29 cellular contexts compared by ENCODE assay signal in genomic region chr2:114786901-114787300, GRCh38.
"Had no signal": no experiment of that assay in that cellular context is flagged by ENCODE, and none has a peak within 500 bp of the region (broad histone marks: within the 10 kb centered on the region; RNA-seq: fewer than 3 reads in every experiment).

No MANE protein-coding gene starts in this region.

- H3K9me3 ChIP-seq: stomach, suprapubic skin, testis, thoracic aorta, thyroid gland, tibial artery, tibial nerve, transverse colon, upper lobe of left lung, upper lobe of right lung, uterus, vagina had no signal

- H3K4me1 ChIP-seq: stomach, suprapubic skin, testis, thyroid gland, tibial artery, transverse colon, upper lobe of left lung, upper lobe of right lung, uterus, vagina had no signal

- H3K36me3 ChIP-seq: stomach, suprapubic skin, thoracic aorta, thyroid gland, tibial artery, tibial nerve, transverse colon, upper lobe of left lung, upper lobe of right lung, uterus, vagina had no signal

- H3K27ac ChIP-seq: stomach, suprapubic skin, testis, thoracic aorta, thyroid gland, tibial artery, tibial nerve, transverse colon, upper lobe of left lung, upper lobe of right lung, uterus, vagina had no signal

- H3K4me1 Mint-ChIP-seq: stimulated activated effector memory CD8-positive, alpha-beta T cell treated with anti-CD3 and anti-CD28 coated beads, Interleukin-12 subunit alpha, Interleukin-12 subunit beta, amount 100 ng/mL, for 72 hours; stimulated activated memory B cell treated with anti-CD40 and anti-IgM and Interleukin-4, amounts not matched to agents 10 μg/mL and 1 μg/mL and 100 μg/mL, for 72 hours; stimulated activated naive B cell treated with anti-CD40 and anti-IgM and Interleukin-4, amounts not matched to agents 10 μg/mL and 1 μg/mL and 100 μg/mL, for 72 hours; stimulated activated naive CD8-positive, alpha-beta T cell treated with anti-CD3 and anti-CD28 coated beads, Interleukin-15, amount 100 ng/mL, for 72 hours had no signal

- H3K4me3 ChIP-seq: stomach, suprapubic skin, testis, thoracic aorta, thyroid gland, tibial artery, tibial nerve, transverse colon, upper lobe of left lung, upper lobe of right lung, uterus, vagina had no signal

- DNase-seq: stimulated activated CD4-positive, alpha-beta T cell treated with anti-CD3 and anti-CD28 coated beads, Interleukin-2, amount 100 ng/mL, for 48 hours; stimulated activated CD4-positive, alpha-beta T cell treated with anti-CD3 and anti-CD28 coated beads, Interleukin-4, amount 100 ng/mL, for 1 hour; stimulated activated CD4-positive, alpha-beta T cell treated with anti-CD3 and anti-CD28 coated beads, Interleukin-4, amount 100 ng/mL, for 24 hours; stimulated activated CD4-positive, alpha-beta T cell treated with anti-CD3 and anti-CD28 coated beads, Interleukin-4, amount 100 ng/mL, for 4 hours; stimulated activated CD8-positive, alpha-beta memory T cell treated with anti-CD3 and anti-CD28 coated beads, Interleukin-4, amount 100 ng/mL, for 48 hours; stimulated activated naive B cell treated with anti-CD40 and anti-IgM and Interleukin-4, amounts not matched to agents 10 μg/mL and 1 μg/mL and 100 μg/mL, for 72 hours; stimulated activated naive CD4-positive, alpha-beta T cell; stimulated activated naive CD4-positive, alpha-beta T cell treated with Interleukin-2 at 50 U/mL for 16 hours; stimulated activated naive CD8-positive, alpha-beta T cell treated with anti-CD3 and anti-CD28 coated beads, Interleukin-15, amount 100 ng/mL, for 72 hours; stimulated activated naive CD8-positive, alpha-beta T cell treated with anti-CD3 and anti-CD28 coated beads, Interleukin-15, Interleukin-2, amounts not matched to agents 100 U/mL and 50 U/mL, for 24 hours; stomach; substantia nigra; testis; thyroid gland; tibial artery; transverse colon; trophoblast cell; upper lobe of left lung; upper lobe of right lung; uterus had no signal

- H3K27me3 Mint-ChIP-seq: stimulated activated memory B cell treated with anti-CD40 and anti-IgM and Interleukin-4, amounts not matched to agents 10 μg/mL and 1 μg/mL and 100 μg/mL, for 72 hours; stimulated activated naive B cell treated with anti-CD40 and anti-IgM and Interleukin-4, amounts not matched to agents 10 μg/mL and 1 μg/mL and 100 μg/mL, for 72 hours; stimulated activated naive CD8-positive, alpha-beta T cell treated with anti-CD3 and anti-CD28 coated beads, Interleukin-15, amount 100 ng/mL, for 72 hours; stimulated activated naive CD8-positive, alpha-beta T cell treated with anti-CD3 and anti-CD28 coated beads, Interleukin-15, Interleukin-2, amounts not matched to agents 100 ng/mL and 50 ng/mL, for 24 hours had no signal

- H3K4me3 Mint-ChIP-seq: stimulated activated effector memory CD8-positive, alpha-beta T cell treated with anti-CD3 and anti-CD28 coated beads, Interleukin-12 subunit alpha, Interleukin-12 subunit beta, amount 100 ng/mL, for 72 hours; stimulated activated memory B cell treated with anti-CD40 and anti-IgM and Interleukin-4, amounts not matched to agents 10 μg/mL and 1 μg/mL and 100 μg/mL, for 72 hours; stimulated activated naive B cell treated with anti-CD40 and anti-IgM and Interleukin-4, amounts not matched to agents 10 μg/mL and 1 μg/mL and 100 μg/mL, for 72 hours; stimulated activated naive CD8-positive, alpha-beta T cell treated with anti-CD3 and anti-CD28 coated beads, Interleukin-15, amount 100 ng/mL, for 72 hours; stimulated activated naive CD8-positive, alpha-beta T cell treated with anti-CD3 and anti-CD28 coated beads, Interleukin-15, Interleukin-2, amounts not matched to agents 100 ng/mL and 50 ng/mL, for 24 hours; type B pancreatic cell had no signal

- H3K9me3 Mint-ChIP-seq: stimulated activated memory B cell treated with anti-CD40 and anti-IgM and Interleukin-4, amounts not matched to agents 10 μg/mL and 1 μg/mL and 100 μg/mL, for 72 hours; stimulated activated naive B cell treated with anti-CD40 and anti-IgM and Interleukin-4, amounts not matched to agents 10 μg/mL and 1 μg/mL and 100 μg/mL, for 72 hours; stimulated activated naive CD8-positive, alpha-beta T cell treated with anti-CD3 and anti-CD28 coated beads, Interleukin-15, amount 100 ng/mL, for 72 hours; stimulated activated naive CD8-positive, alpha-beta T cell treated with anti-CD3 and anti-CD28 coated beads, Interleukin-15, Interleukin-2, amounts not matched to agents 100 ng/mL and 50 ng/mL, for 24 hours; type B pancreatic cell had no signal

- ATAC-seq: stimulated activated effector memory CD8-positive, alpha-beta T cell treated with anti-CD3 and anti-CD28 coated beads, Interleukin-12 subunit alpha, Interleukin-12 subunit beta, amount 100 ng/mL, for 72 hours; stimulated activated memory B cell treated with anti-CD40 and anti-IgM and Interleukin-4, amounts not matched to agents 10 μg/mL and 1 μg/mL and 100 μg/mL, for 72 hours; stimulated activated naive B cell treated with anti-CD40 and anti-IgM and Interleukin-4, amounts not matched to agents 10 μg/mL and 1 μg/mL and 100 μg/mL, for 72 hours; stimulated activated naive CD8-positive, alpha-beta T cell treated with anti-CD3 and anti-CD28 coated beads, Interleukin-15, amount 100 ng/mL, for 72 hours; stimulated activated naive CD8-positive, alpha-beta T cell treated with anti-CD3 and anti-CD28 coated beads, Interleukin-15, Interleukin-2, amounts not matched to agents 100 U/mL and 50 U/mL, for 24 hours; upper lobe of right lung had no signal

- H3K27me3 ChIP-seq: stomach, suprapubic skin, testis, thyroid gland, tibial artery, tibial nerve, transverse colon, upper lobe of left lung, upper lobe of right lung, uterus, vagina had no signal

- H3K36me3 Mint-ChIP-seq: stimulated activated effector memory CD8-positive, alpha-beta T cell treated with anti-CD3 and anti-CD28 coated beads, Interleukin-12 subunit alpha, Interleukin-12 subunit beta, amount 100 ng/mL, for 72 hours; stimulated activated memory B cell treated with anti-CD40 and anti-IgM and Interleukin-4, amounts not matched to agents 10 μg/mL and 1 μg/mL and 100 μg/mL, for 72 hours; stimulated activated naive B cell treated with anti-CD40 and anti-IgM and Interleukin-4, amounts not matched to agents 10 μg/mL and 1 μg/mL and 100 μg/mL, for 72 hours; type B pancreatic cell had no signal

- H3K27ac Mint-ChIP-seq: stimulated activated effector memory CD8-positive, alpha-beta T cell treated with anti-CD3 and anti-CD28 coated beads, Interleukin-12 subunit alpha, Interleukin-12 subunit beta, amount 100 ng/mL, for 72 hours; stimulated activated memory B cell treated with anti-CD40 and anti-IgM and Interleukin-4, amounts not matched to agents 10 μg/mL and 1 μg/mL and 100 μg/mL, for 72 hours; stimulated activated naive B cell treated with anti-CD40 and anti-IgM and Interleukin-4, amounts not matched to agents 10 μg/mL and 1 μg/mL and 100 μg/mL, for 72 hours; stimulated activated naive CD8-positive, alpha-beta T cell treated with anti-CD3 and anti-CD28 coated beads, Interleukin-15, amount 100 ng/mL, for 72 hours; type B pancreatic cell had no signal

- FAIRE-seq: urothelium cell line had no signal
